In the genomic region with DNA sequence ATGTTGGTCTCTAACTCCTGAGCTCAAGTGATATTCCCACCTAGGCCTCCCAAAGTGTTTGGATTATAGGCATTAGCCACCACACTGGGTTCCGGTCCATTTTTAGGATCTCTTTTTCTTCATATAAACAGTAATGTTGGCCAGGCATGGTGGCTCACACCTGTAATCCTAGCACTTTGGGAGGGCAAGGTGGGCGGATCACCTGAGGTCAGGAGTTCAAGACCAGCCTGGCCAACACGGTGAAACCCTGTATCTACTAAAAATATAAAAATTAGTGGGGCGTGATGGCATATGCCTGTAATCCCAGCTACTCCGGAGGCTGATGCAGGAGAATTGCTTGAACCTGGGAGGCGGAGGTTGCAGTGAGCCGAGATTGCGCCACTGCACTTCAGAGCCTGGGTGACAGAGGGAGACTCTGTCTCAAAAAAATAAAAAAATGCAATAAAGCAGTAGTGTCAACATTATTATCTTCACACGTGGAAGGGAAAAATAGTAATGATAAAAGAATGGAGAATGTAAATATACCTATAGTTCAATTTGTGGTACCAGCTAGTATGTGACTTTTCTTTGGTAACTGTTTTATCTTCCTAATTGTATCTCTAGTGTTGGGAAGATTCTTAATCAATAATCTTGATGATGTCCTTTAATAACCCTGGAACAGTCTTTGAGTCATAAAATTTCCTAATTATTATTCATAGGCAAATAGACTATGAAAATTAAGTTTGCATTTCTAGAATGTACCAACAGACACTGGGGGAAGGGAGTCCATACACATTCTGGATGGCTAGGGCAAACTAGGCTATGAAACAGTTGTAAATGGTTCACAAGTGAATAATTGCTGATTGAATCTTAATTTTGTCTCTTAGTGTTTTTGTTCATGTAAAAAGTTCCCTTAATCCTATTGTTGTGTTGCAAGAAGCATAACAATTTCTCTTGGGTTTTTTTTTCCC, we compare ENCODE assay signal across 2 cellular contexts.
A peak's percentile ranks its signal among the peaks of the same experiment; 100 is the strongest.
TF ChIP-seq lines count a peak whose summit lies in the region.

No MANE protein-coding gene starts in this region.

TF ChIP-seq in HepG2, 621 proteins besides CTCF, POLR2A, EP300 and RAD21 (continues in another document):
- TF ChIP-seq, protein P1, sequence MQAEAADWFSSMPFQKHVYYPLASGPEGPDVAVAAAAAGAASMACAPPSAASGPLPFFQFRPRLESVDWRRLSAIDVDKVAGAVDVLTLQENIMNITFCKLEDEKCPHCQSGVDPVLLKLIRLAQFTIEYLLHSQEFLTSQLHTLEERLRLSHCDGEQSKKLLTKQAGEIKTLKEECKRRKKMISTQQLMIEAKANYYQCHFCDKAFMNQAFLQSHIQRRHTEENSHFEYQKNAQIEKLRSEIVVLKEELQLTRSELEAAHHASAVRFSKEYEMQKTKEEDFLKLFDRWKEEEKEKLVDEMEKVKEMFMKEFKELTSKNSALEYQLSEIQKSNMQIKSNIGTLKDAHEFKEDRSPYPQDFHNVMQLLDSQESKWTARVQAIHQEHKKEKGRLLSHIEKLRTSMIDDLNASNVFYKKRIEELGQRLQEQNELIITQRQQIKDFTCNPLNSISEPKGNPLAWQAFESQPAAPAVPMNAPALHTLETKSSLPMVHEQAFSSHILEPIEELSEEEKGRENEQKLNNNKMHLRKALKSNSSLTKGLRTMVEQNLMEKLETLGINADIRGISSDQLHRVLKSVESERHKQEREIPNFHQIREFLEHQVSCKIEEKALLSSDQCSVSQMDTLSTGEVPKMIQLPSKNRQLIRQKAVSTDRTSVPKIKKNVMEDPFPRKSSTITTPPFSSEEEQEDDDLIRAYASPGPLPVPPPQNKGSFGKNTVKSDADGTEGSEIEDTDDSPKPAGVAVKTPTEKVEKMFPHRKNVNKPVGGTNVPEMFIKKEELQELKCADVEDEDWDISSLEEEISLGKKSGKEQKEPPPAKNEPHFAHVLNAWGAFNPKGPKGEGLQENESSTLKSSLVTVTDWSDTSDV (CRISPR knock-in tag; IDR thresholded peaks at IDR 0.05), result no peak
- TF ChIP-seq RBFOX2 (IDR thresholded peaks at IDR 0.05; ENCODE audit: low read depth, low read length), result no peak
- TF ChIP-seq DMAP1 (CRISPR knock-in tag; IDR thresholded peaks at IDR 0.05), result no peak
- TF ChIP-seq KAT2B (IDR thresholded peaks at IDR 0.05; ENCODE audit: borderline replicate concordance, low read depth, low read length), result no peak
- TF ChIP-seq ZSCAN31 (CRISPR knock-in tag; IDR thresholded peaks at IDR 0.05; ENCODE audit: low read depth), result no peak
- no peak for TF ChIP-seq HOXA9 (CRISPR knock-in tag; IDR thresholded peaks at IDR 0.05; ENCODE audit: borderline replicate concordance)
- TF ChIP-seq MIER2 (CRISPR knock-in tag; IDR thresholded peaks at IDR 0.05), result no peak
- TF ChIP-seq FOSL2 (CRISPR knock-in tag; IDR thresholded peaks at IDR 0.05), result peak; percentile 30; the same call in 1 of the 2 replicates
- no peak for TF ChIP-seq ZNF543 (CRISPR knock-in tag; IDR thresholded peaks at IDR 0.05)
- TF ChIP-seq, protein P2, sequence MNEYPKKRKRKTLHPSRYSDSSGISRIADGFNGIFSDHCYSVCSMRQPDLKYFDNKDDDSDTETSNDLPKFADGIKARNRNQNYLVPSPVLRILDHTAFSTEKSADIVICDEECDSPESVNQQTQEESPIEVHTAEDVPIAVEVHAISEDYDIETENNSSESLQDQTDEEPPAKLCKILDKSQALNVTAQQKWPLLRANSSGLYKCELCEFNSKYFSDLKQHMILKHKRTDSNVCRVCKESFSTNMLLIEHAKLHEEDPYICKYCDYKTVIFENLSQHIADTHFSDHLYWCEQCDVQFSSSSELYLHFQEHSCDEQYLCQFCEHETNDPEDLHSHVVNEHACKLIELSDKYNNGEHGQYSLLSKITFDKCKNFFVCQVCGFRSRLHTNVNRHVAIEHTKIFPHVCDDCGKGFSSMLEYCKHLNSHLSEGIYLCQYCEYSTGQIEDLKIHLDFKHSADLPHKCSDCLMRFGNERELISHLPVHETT (CRISPR knock-in tag; conservative IDR thresholded peaks at IDR 0.05), result no peak
- TF ChIP-seq, protein P3, sequence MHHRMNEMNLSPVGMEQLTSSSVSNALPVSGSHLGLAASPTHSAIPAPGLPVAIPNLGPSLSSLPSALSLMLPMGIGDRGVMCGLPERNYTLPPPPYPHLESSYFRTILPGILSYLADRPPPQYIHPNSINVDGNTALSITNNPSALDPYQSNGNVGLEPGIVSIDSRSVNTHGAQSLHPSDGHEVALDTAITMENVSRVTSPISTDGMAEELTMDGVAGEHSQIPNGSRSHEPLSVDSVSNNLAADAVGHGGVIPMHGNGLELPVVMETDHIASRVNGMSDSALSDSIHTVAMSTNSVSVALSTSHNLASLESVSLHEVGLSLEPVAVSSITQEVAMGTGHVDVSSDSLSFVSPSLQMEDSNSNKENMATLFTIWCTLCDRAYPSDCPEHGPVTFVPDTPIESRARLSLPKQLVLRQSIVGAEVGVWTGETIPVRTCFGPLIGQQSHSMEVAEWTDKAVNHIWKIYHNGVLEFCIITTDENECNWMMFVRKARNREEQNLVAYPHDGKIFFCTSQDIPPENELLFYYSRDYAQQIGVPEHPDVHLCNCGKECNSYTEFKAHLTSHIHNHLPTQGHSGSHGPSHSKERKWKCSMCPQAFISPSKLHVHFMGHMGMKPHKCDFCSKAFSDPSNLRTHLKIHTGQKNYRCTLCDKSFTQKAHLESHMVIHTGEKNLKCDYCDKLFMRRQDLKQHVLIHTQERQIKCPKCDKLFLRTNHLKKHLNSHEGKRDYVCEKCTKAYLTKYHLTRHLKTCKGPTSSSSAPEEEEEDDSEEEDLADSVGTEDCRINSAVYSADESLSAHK (CRISPR knock-in tag; IDR thresholded peaks at IDR 0.05; ENCODE audit: borderline replicate concordance), result no peak
- no peak for TF ChIP-seq RCOR2 (CRISPR knock-in tag; IDR thresholded peaks at IDR 0.05)
- TF ChIP-seq, protein P4, sequence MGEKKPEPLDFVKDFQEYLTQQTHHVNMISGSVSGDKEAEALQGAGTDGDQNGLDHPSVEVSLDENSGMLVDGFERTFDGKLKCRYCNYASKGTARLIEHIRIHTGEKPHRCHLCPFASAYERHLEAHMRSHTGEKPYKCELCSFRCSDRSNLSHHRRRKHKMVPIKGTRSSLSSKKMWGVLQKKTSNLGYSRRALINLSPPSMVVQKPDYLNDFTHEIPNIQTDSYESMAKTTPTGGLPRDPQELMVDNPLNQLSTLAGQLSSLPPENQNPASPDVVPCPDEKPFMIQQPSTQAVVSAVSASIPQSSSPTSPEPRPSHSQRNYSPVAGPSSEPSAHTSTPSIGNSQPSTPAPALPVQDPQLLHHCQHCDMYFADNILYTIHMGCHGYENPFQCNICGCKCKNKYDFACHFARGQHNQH (CRISPR knock-in tag; IDR thresholded peaks at IDR 0.05), result no peak
- TF ChIP-seq NBN (conservative IDR thresholded peaks at IDR 0.05), result no peak
- TF ChIP-seq ZMYM4 (CRISPR knock-in tag; IDR thresholded peaks at IDR 0.05), result no peak
- TF ChIP-seq HOXA3 (CRISPR knock-in tag; IDR thresholded peaks at IDR 0.05), result peak; percentile 41; the same call in 1 of the 2 replicates
- TF ChIP-seq, protein P5, sequence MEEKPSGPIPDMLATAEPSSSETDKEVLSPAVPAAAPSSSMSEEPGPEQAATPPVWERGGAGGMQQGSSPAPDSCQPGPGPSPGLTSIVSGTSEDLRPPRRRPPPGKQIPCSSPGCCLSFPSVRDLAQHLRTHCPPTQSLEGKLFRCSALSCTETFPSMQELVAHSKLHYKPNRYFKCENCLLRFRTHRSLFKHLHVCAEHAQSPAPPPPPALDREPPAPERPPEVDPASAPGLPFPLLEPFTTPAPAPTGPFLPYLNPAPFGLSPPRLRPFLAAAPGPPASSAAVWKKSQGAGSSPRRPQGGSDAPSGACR (CRISPR knock-in tag; IDR thresholded peaks at IDR 0.05), result no peak
- TF ChIP-seq SNRNP70 (IDR thresholded peaks at IDR 0.05; ENCODE audit: low read depth, low read length), result no peak
- no peak for TF ChIP-seq ZNF766 (CRISPR knock-in tag; IDR thresholded peaks at IDR 0.05; ENCODE audit: borderline replicate concordance)

TF ChIP-seq in K562, 482 proteins besides CTCF, POLR2A, EP300 and RAD21 (continues in another document):
- peak; percentile 35; the same call in 1 of the 2 replicates for TF ChIP-seq EGR1 (conservative IDR thresholded peaks at IDR 0.05)
- TF ChIP-seq, protein P6, sequence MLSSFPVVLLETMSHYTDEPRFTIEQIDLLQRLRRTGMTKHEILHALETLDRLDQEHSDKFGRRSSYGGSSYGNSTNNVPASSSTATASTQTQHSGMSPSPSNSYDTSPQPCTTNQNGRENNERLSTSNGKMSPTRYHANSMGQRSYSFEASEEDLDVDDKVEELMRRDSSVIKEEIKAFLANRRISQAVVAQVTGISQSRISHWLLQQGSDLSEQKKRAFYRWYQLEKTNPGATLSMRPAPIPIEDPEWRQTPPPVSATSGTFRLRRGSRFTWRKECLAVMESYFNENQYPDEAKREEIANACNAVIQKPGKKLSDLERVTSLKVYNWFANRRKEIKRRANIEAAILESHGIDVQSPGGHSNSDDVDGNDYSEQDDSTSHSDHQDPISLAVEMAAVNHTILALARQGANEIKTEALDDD (IDR thresholded peaks at IDR 0.05), result no peak
- TF ChIP-seq, protein P7, sequence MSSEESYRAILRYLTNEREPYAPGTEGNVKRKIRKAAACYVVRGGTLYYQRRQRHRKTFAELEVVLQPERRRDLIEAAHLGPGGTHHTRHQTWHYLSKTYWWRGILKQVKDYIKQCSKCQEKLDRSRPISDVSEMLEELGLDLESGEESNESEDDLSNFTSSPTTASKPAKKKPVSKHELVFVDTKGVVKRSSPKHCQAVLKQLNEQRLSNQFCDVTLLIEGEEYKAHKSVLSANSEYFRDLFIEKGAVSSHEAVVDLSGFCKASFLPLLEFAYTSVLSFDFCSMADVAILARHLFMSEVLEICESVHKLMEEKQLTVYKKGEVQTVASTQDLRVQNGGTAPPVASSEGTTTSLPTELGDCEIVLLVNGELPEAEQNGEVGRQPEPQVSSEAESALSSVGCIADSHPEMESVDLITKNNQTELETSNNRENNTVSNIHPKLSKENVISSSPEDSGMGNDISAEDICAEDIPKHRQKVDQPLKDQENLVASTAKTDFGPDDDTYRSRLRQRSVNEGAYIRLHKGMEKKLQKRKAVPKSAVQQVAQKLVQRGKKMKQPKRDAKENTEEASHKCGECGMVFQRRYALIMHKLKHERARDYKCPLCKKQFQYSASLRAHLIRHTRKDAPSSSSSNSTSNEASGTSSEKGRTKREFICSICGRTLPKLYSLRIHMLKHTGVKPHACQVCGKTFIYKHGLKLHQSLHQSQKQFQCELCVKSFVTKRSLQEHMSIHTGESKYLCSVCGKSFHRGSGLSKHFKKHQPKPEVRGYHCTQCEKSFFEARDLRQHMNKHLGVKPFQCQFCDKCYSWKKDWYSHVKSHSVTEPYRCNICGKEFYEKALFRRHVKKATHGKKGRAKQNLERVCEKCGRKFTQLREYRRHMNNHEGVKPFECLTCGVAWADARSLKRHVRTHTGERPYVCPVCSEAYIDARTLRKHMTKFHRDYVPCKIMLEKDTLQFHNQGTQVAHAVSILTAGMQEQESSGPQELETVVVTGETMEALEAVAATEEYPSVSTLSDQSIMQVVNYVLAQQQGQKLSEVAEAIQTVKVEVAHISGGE (CRISPR knock-in tag; IDR thresholded peaks at IDR 0.05), result peak in 1 of 3 experiments; percentile 83; a peak in 2 of 6 replicates
- no peak for TF ChIP-seq KLF1 (tag; IDR thresholded peaks at IDR 0.05)
- no peak for TF ChIP-seq ZNF3 (CRISPR knock-in tag; IDR thresholded peaks at IDR 0.05)
- TF ChIP-seq DPF2 (IDR thresholded peaks at IDR 0.05), result no peak
- no peak for TF ChIP-seq L3MBTL2 (IDR thresholded peaks at IDR 0.05)
- TF ChIP-seq, protein P8, sequence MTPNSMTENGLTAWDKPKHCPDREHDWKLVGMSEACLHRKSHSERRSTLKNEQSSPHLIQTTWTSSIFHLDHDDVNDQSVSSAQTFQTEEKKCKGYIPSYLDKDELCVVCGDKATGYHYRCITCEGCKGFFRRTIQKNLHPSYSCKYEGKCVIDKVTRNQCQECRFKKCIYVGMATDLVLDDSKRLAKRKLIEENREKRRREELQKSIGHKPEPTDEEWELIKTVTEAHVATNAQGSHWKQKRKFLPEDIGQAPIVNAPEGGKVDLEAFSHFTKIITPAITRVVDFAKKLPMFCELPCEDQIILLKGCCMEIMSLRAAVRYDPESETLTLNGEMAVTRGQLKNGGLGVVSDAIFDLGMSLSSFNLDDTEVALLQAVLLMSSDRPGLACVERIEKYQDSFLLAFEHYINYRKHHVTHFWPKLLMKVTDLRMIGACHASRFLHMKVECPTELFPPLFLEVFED (CRISPR knock-in tag; conservative IDR thresholded peaks at IDR 0.05), result no peak
- TF ChIP-seq, protein P9, sequence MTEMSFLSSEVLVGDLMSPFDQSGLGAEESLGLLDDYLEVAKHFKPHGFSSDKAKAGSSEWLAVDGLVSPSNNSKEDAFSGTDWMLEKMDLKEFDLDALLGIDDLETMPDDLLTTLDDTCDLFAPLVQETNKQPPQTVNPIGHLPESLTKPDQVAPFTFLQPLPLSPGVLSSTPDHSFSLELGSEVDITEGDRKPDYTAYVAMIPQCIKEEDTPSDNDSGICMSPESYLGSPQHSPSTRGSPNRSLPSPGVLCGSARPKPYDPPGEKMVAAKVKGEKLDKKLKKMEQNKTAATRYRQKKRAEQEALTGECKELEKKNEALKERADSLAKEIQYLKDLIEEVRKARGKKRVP (CRISPR knock-in tag; IDR thresholded peaks at IDR 0.05), result no peak
- TF ChIP-seq CEBPB (tag; IDR thresholded peaks at IDR 0.05), result peak; percentile 81
- TF ChIP-seq, protein P10, sequence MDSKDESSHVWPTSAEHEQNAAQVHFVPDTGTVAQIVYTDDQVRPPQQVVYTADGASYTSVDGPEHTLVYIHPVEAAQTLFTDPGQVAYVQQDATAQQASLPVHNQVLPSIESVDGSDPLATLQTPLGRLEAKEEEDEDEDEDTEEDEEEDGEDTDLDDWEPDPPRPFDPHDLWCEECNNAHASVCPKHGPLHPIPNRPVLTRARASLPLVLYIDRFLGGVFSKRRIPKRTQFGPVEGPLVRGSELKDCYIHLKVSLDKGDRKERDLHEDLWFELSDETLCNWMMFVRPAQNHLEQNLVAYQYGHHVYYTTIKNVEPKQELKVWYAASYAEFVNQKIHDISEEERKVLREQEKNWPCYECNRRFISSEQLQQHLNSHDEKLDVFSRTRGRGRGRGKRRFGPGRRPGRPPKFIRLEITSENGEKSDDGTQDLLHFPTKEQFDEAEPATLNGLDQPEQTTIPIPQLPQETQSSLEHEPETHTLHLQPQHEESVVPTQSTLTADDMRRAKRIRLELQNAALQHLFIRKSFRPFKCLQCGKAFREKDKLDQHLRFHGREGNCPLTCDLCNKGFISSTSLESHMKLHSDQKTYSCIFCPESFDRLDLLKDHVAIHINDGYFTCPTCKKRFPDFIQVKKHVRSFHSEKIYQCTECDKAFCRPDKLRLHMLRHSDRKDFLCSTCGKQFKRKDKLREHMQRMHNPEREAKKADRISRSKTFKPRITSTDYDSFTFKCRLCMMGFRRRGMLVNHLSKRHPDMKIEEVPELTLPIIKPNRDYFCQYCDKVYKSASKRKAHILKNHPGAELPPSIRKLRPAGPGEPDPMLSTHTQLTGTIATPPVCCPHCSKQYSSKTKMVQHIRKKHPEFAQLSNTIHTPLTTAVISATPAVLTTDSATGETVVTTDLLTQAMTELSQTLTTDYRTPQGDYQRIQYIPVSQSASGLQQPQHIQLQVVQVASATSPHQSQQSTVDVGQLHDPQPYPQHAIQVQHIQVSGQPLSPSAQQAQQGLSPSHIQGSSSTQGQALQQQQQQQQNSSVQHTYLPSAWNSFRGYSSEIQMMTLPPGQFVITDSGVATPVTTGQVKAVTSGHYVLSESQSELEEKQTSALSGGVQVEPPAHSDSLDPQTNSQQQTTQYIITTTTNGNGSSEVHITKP (IDR thresholded peaks at IDR 0.05; ENCODE audit: partially characterized antibody), result peak; percentile 76
- TF ChIP-seq RBFOX2 (IDR thresholded peaks at IDR 0.05; ENCODE audit: low read depth, low read length), result no peak
- no peak for TF ChIP-seq BDP1 (IDR thresholded peaks at IDR 0.05; ENCODE audit: insufficient read depth, insufficient read length)
- no peak for TF ChIP-seq SMC3 (conservative IDR thresholded peaks at IDR 0.05; ENCODE audit: insufficient read depth, low read depth, low read length)
- no peak for TF ChIP-seq ILF3 (IDR thresholded peaks at IDR 0.05; ENCODE audit: borderline replicate concordance)
